In genomic region chr20:17710379-17711305, GRCh38 we compare ENCODE assay signal across 1 cellular context.
TF ChIP-seq lines count a peak whose summit lies in the region.

No MANE protein-coding gene starts in this region.

TF ChIP-seq in HepG2, 621 proteins besides CTCF, POLR2A, EP300 and RAD21 (continued from another document and continues in another):
- TF ChIP-seq ARID4A (CRISPR knock-in tag; IDR thresholded peaks at IDR 0.05; ENCODE audit: borderline replicate concordance) (peak; percentile 69), KDM1A (CRISPR knock-in tag; IDR thresholded peaks at IDR 0.05) (no peak), FOSL2 (CRISPR knock-in tag; IDR thresholded peaks at IDR 0.05) (peak; percentile 85), TIGD3 (CRISPR knock-in tag; IDR thresholded peaks at IDR 0.05; ENCODE audit: borderline replicate concordance) (0 out of 2 replicates have a peak, but pooled peaks have one; percentile 55), SOX13 (IDR thresholded peaks at IDR 0.05) (no peak), SOX13 (CRISPR knock-in tag; conservative IDR thresholded peaks at IDR 0.05 in 1 of 2, IDR thresholded peaks at IDR 0.05 in 1 of 2) (peak in 1 of 2 experiments; percentile 66; a peak in 2 of 4 replicates), CREB3 (CRISPR knock-in tag; IDR thresholded peaks at IDR 0.05) (no peak), ZNF619 (CRISPR knock-in tag; IDR thresholded peaks at IDR 0.05) (no peak; the same call in 1 of the 2 replicates), ZBTB43 (CRISPR knock-in tag; conservative IDR thresholded peaks at IDR 0.05) (peak; percentile 80), THAP7 (CRISPR knock-in tag; IDR thresholded peaks at IDR 0.05) (peak; percentile 92; the same call in 1 of the 2 replicates), ZNF326 (CRISPR knock-in tag; IDR thresholded peaks at IDR 0.05; ENCODE audit: borderline replicate concordance) (no peak), PHF8 (CRISPR knock-in tag; IDR thresholded peaks at IDR 0.05) (no peak), ZFAT (CRISPR knock-in tag; conservative IDR thresholded peaks at IDR 0.05) (no peak), ZNF20 (CRISPR knock-in tag; IDR thresholded peaks at IDR 0.05) (peak; percentile 90; the same call in 1 of the 2 replicates), ZFP90 (CRISPR knock-in tag; IDR thresholded peaks at IDR 0.05; ENCODE audit: borderline replicate concordance) (peak; percentile 67; the same call in 1 of the 2 replicates), TBP (CRISPR knock-in tag; IDR thresholded peaks at IDR 0.05) (no peak), CEBPZ (IDR thresholded peaks at IDR 0.05; ENCODE audit: low read length) (no peak), ZNF143 (CRISPR knock-in tag; IDR thresholded peaks at IDR 0.05) (peak; percentile 57), MED1 (CRISPR knock-in tag; IDR thresholded peaks at IDR 0.05) (peak; percentile 64), GPBP1L1 (CRISPR knock-in tag; IDR thresholded peaks at IDR 0.05) (no peak), ZNF7 (CRISPR knock-in tag; IDR thresholded peaks at IDR 0.05) (no peak), ZBTB33 (CRISPR knock-in tag; IDR thresholded peaks at IDR 0.05) (no peak), WIZ (CRISPR knock-in tag; IDR thresholded peaks at IDR 0.05) (no peak), NAIF1 (CRISPR knock-in tag; IDR thresholded peaks at IDR 0.05; ENCODE audit: borderline replicate concordance) (no peak), ZNF251 (CRISPR knock-in tag; IDR thresholded peaks at IDR 0.05) (no peak), ATF7-NPFF (CRISPR knock-in tag; IDR thresholded peaks at IDR 0.05; ENCODE audit: low read depth) (no peak; the same call in 1 of the 2 replicates), ZNF607 (CRISPR knock-in tag; IDR thresholded peaks at IDR 0.05; ENCODE audit: borderline replicate concordance) (no peak; the same call in 1 of the 2 replicates), POLR2G (IDR thresholded peaks at IDR 0.05; ENCODE audit: low read depth, low read length) (peak; percentile 90), ZNF3 (CRISPR knock-in tag; IDR thresholded peaks at IDR 0.05) (no peak), ZHX2 (IDR thresholded peaks at IDR 0.05; ENCODE audit: low read depth) (0 out of 2 replicates have a peak, but pooled peaks have one; percentile 41), ZHX2 (CRISPR knock-in tag; IDR thresholded peaks at IDR 0.05; ENCODE audit: borderline replicate concordance) (peak; percentile 82; the same call in 1 of the 2 replicates), CBX2 (IDR thresholded peaks at IDR 0.05; ENCODE audit: low read depth, low read length) (peak; percentile 56; the same call in 1 of the 2 replicates), CBX2 (CRISPR knock-in tag; IDR thresholded peaks at IDR 0.05; ENCODE audit: low read depth) (no peak), ZNF747 (CRISPR knock-in tag; IDR thresholded peaks at IDR 0.05; ENCODE audit: borderline replicate concordance) (no peak), ZNF644 (CRISPR knock-in tag; IDR thresholded peaks at IDR 0.05; ENCODE audit: low read depth) (peak; percentile 92), HCFC1 (IDR thresholded peaks at IDR 0.05; ENCODE audit: low read depth, low read length) (no peak)
